13 cellular contexts compared by ENCODE assay signal in the genomic region with DNA sequence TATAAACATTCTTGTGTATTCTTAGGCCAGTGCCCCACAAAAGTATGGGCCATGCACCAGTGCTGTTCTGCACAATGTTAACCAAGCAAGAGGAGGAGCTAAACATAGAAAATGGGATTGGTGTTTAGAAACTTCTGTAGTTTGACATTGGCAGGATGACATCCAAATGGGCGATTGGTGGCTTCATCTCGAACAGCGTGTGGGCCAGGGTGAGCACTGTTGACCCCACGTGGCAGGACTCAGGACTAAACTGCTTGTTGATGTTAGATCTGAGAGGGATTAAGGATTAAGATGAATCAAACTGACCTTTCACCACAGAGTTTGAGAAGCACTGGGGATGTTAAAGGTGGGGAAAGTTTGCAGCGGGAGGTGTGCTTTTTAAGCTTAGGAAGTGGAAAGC. TPM values are rescaled to one million over a fixed set of nuclear protein-coding genes. Genes with fewer than 3 reads are reported as not detected.
DNase-seq lines count a peak whose midpoint lies in the region; ATAC-seq and TF ChIP-seq lines count a peak whose summit lies in the region.
"Had no signal": no experiment of that assay in that cellular context is flagged by ENCODE, and none has a peak within 500 bp of the region (broad histone marks: within the 10 kb centered on the region; RNA-seq: fewer than 3 reads in every experiment).

No MANE protein-coding gene starts in this region.

- H3K36me3 ChIP-seq in transverse colon (no peaks in the 10 kb centered on the region), Caco-2 (ENCODE audit: control insufficient read depth, insufficient read depth, low read length) (no peaks in the 10 kb centered on the region)
- H3K36me3 ChIP-seq: cardiac muscle cell, esophagus muscularis mucosa had no signal

- peaks cover 0 to 2% of the 10 kb centered on the region in 2 donors for H3K9me3 Mint-ChIP-seq in activated T-cell treated with anti-CD3 and anti-CD28 coated beads, Interleukin-2, amount 50 U/mL, for 72 hours
- no peaks in the 10 kb centered on the region for H3K9me3 Mint-ChIP-seq in activated CD8-positive, alpha-beta T cell treated with anti-CD3 and anti-CD28 coated beads, Interleukin-2, amount 10 ng/mL, durations not matched to agents 7 days and 5 days (ENCODE audit: insufficient read depth)
- H3K9me3 Mint-ChIP-seq in Caco-2 (ENCODE audit: unreplicated experiment): no peaks in the 10 kb centered on the region

- TF ChIP-seq POLR2A in transverse colon (IDR thresholded peaks at IDR 0.05): no peak

- POLR2A ChIA-PET in activated CD8-positive, alpha-beta T cell treated with anti-CD3 and anti-CD28 coated beads, Interleukin-2, amount 10 ng/mL, durations not matched to agents 7 days and 5 days (lab: Charles Lee): interaction anchor here (1.3 to 1.5 kb wide), 2 partner anchors 20 to 35 kb away, joined by 3 to 4 read pairs; no protein-coding TSS in a partner anchor
- POLR2A ChIA-PET in Caco-2 (lab: Charles Lee): no interaction called here

- peak overlapping the region; percentile 78 to 90 (median 84) for H3K27ac ChIP-seq in transverse colon
- H3K27ac ChIP-seq: cardiac muscle cell had no signal

- no peak for DNase-seq in activated T-cell treated with anti-CD3 and anti-CD28 coated beads, Interleukin-2, amount 50 U/mL, for 72 hours
- no peak for DNase-seq in activated T-cell treated with anti-CD3 and anti-CD28 coated beads for 4 hours
- DNase-seq in activated CD8-positive, alpha-beta T cell treated with anti-CD3 and anti-CD28 coated beads, Interleukin-2, amount 10 ng/mL, durations not matched to agents 7 days and 5 days: no peak
- peak; percentile 53 for DNase-seq in mesenteric fat pad (ENCODE audit: low spot score)
- DNase-seq in transverse colon: peak; percentile 6
- no peak for DNase-seq in GOT3 (lab: John Stamatoyannopoulos, UW)
- no peak for DNase-seq in Caco-2
- DNase-seq: KBM-7, NCI-H2107, T-helper 9 cell had no signal

- CTCF ChIA-PET in activated CD8-positive, alpha-beta T cell treated with anti-CD3 and anti-CD28 coated beads, Interleukin-2, amount 10 ng/mL, durations not matched to agents 7 days and 5 days (lab: Charles Lee): interaction anchor here (0.6 to 2.8 kb wide), 4 partner anchors 20 to 139 kb away, joined by 3 to 19 read pairs (median 6); a partner anchor contains a TSS
- CTCF ChIA-PET in Caco-2 (lab: Charles Lee): no interaction called here

- TF ChIP-seq EP300 in transverse colon (IDR thresholded peaks at IDR 0.05; ENCODE audit: low read depth): no peak

- intact Hi-C loops in transverse colon (cut with DNase I; ENCODE audit: low total_unique reads): no loop called here
- intact Hi-C loops in Caco-2 (cut with micrococcal nuclease; ENCODE audit: unreplicated experiment): no loop called here

- H3K4me1 Mint-ChIP-seq in activated T-cell treated with anti-CD3 and anti-CD28 coated beads, Interleukin-2, amount 50 U/mL, for 72 hours (ENCODE audit: low read depth): peaks cover 84% of the 10 kb centered on the region
- peaks cover 84% of the 10 kb centered on the region for H3K4me1 Mint-ChIP-seq in activated CD8-positive, alpha-beta T cell treated with anti-CD3 and anti-CD28 coated beads, Interleukin-2, amount 10 ng/mL, durations not matched to agents 7 days and 5 days (ENCODE audit: low read depth)
- peaks cover 24% of the 10 kb centered on the region for H3K4me1 Mint-ChIP-seq in Caco-2 (ENCODE audit: low read depth, unreplicated experiment)

- 74 to 79% methylated on average over 5 of the region's 5 CpGs for WGBS in transverse colon (ENCODE audit: low coverage in 1 of 2), 2 donors

- H3K36me3 Mint-ChIP-seq in activated T-cell treated with anti-CD3 and anti-CD28 coated beads, Interleukin-2, amount 50 U/mL, for 72 hours (ENCODE audit: insufficient read depth in 2 of 2): peaks cover 0 to 10% of the 10 kb centered on the region in 2 donors
- H3K36me3 Mint-ChIP-seq in activated CD8-positive, alpha-beta T cell treated with anti-CD3 and anti-CD28 coated beads, Interleukin-2, amount 10 ng/mL, durations not matched to agents 7 days and 5 days (ENCODE audit: low read depth): peaks cover 17% of the 10 kb centered on the region
- no peaks in the 10 kb centered on the region for H3K36me3 Mint-ChIP-seq in Caco-2 (ENCODE audit: insufficient read depth, unreplicated experiment)

- no peaks in the 10 kb centered on the region for H3K27me3 Mint-ChIP-seq in activated T-cell treated with anti-CD3 and anti-CD28 coated beads, Interleukin-2, amount 50 U/mL, for 72 hours (ENCODE audit: low read depth)
- no peaks in the 10 kb centered on the region for H3K27me3 Mint-ChIP-seq in activated CD8-positive, alpha-beta T cell treated with anti-CD3 and anti-CD28 coated beads, Interleukin-2, amount 10 ng/mL, durations not matched to agents 7 days and 5 days (ENCODE audit: low read depth)
- no peaks in the 10 kb centered on the region for H3K27me3 Mint-ChIP-seq in Caco-2 (ENCODE audit: insufficient read depth, unreplicated experiment)

- H3K27ac Mint-ChIP-seq in activated T-cell treated with anti-CD3 and anti-CD28 coated beads, Interleukin-2, amount 50 U/mL, for 72 hours: peak overlapping the region; percentile 21
- H3K27ac Mint-ChIP-seq in activated CD8-positive, alpha-beta T cell treated with anti-CD3 and anti-CD28 coated beads, Interleukin-2, amount 10 ng/mL, durations not matched to agents 7 days and 5 days: peak overlapping the region; percentile 81
- H3K27ac Mint-ChIP-seq in Caco-2 (ENCODE audit: unreplicated experiment): no peak overlapping the region

- ATAC-seq in activated T-cell treated with anti-CD3 and anti-CD28 coated beads, Interleukin-2, amount 50 U/mL, for 72 hours (replicated peaks in 1 of 2): no peak
- no peak for ATAC-seq in activated CD8-positive, alpha-beta T cell treated with anti-CD3 and anti-CD28 coated beads, Interleukin-2, amount 10 ng/mL, durations not matched to agents 7 days and 5 days
- no peak for ATAC-seq in HG02798 (IDR thresholded peaks at IDR 0.05; ENCODE audit: poor library complexity, unreplicated experiment)

- H3K27me3 ChIP-seq in transverse colon (no peaks in the 10 kb centered on the region), Caco-2 (replicated peaks; ENCODE audit: control insufficient read depth, insufficient read depth, low read length) (no peaks in the 10 kb centered on the region)
- H3K27me3 ChIP-seq: cardiac muscle cell, esophagus muscularis mucosa had no signal

- H3K4me1 ChIP-seq in transverse colon (peaks cover 21 to 91% (median 73%) of the 10 kb centered on the region in 4 donors), Caco-2 (peaks cover 42% of the 10 kb centered on the region)

- H3K9me3 ChIP-seq in transverse colon: no peaks in the 10 kb centered on the region
- no peaks in the 10 kb centered on the region for H3K9me3 ChIP-seq in Caco-2
- H3K9me3 ChIP-seq: esophagus muscularis mucosa had no signal

- TF ChIP-seq CTCF in transverse colon (IDR thresholded peaks at IDR 0.05): no peak
- no peak for TF ChIP-seq CTCF in Caco-2 (IDR thresholded peaks at IDR 0.05; ENCODE audit: insufficient read depth in 1 of 2, low read depth in 1 of 2, low read length in 1 of 2, severe bottlenecking in 1 of 2, unreplicated experiment in 1 of 2)

- in situ Hi-C loops in transverse colon (cut with MboI; ENCODE audit: low pct_ligation_motif_present in 1 of 4, low pct_unique_long_range_greater_than_20kb in 1 of 4, low sequenced_read_pairs in 3 of 4): no loop called here

- no TSS peak for BruUV-seq in Caco-2 (replicated peaks; lab: Mats Ljungman, UMichigan)

- no peak overlapping the region for H3K4me3 ChIP-seq in transverse colon
- no peak overlapping the region for H3K4me3 ChIP-seq in Caco-2 (ENCODE audit: low read depth, low read length)
- H3K4me3 ChIP-seq: cardiac muscle cell, esophagus muscularis mucosa had no signal

- H3K4me3 Mint-ChIP-seq in activated T-cell treated with anti-CD3 and anti-CD28 coated beads, Interleukin-2, amount 50 U/mL, for 72 hours: peak overlapping the region; percentile 9 to 57
- H3K4me3 Mint-ChIP-seq in activated CD8-positive, alpha-beta T cell treated with anti-CD3 and anti-CD28 coated beads, Interleukin-2, amount 10 ng/mL, durations not matched to agents 7 days and 5 days: no peak overlapping the region
- no peak overlapping the region for H3K4me3 Mint-ChIP-seq in Caco-2 (ENCODE audit: unreplicated experiment)

RNA-seq across cellular contexts. Expression of a gene that starts 31.9 kb away (rescaled TPM):
- 10 to 100 TPM; 26.6 to 32.3 TPM for total RNA-seq in activated T-cell treated with anti-CD3 and anti-CD28 coated beads, Interleukin-2, amount 50 U/mL, for 72 hours
- total RNA-seq in activated CD8-positive, alpha-beta T cell treated with anti-CD3 and anti-CD28 coated beads, Interleukin-2, amount 10 ng/mL, durations not matched to agents 7 days and 5 days: 10 to 100 TPM; 22.7 to 24.9 TPM
- total RNA-seq in mesenteric fat pad: 11.5 TPM
- 10 to 100 TPM; 27.3 to 43.4 (median 35.6) TPM for total RNA-seq in transverse colon
- 16.5 and 21.4 TPM in 2 replicates for total RNA-seq in Caco-2 (2022)

Comparison
In these comparisons a context has a peak if more than half of its experiments do, and no peak if none do; other contexts are left out.
1. DNase-seq: peak in mesenteric fat pad (single experiment) and transverse colon (single experiment); none in activated T-cell treated with anti-CD3 and anti-CD28 coated beads, Interleukin-2, amount 50 U/mL, for 72 hours (0 of 2), activated T-cell treated with anti-CD3 and anti-CD28 coated beads for 4 hours (single experiment), activated CD8-positive, alpha-beta T cell treated with anti-CD3 and anti-CD28 coated beads, Interleukin-2, amount 10 ng/mL, durations not matched to agents 7 days and 5 days (single experiment), GOT3 (single experiment) and Caco-2 (0 of 2).
2. H3K4me3 Mint-ChIP-seq: peak in activated T-cell treated with anti-CD3 and anti-CD28 coated beads, Interleukin-2, amount 50 U/mL, for 72 hours (2 of 2); none in activated CD8-positive, alpha-beta T cell treated with anti-CD3 and anti-CD28 coated beads, Interleukin-2, amount 10 ng/mL, durations not matched to agents 7 days and 5 days (single experiment) and Caco-2 (single experiment).